8 cellular contexts compared by ENCODE assay signal in genomic region chr12:49623142-49623899, GRCh38. TPM values are rescaled to one million over a fixed set of nuclear protein-coding genes. Genes with fewer than 3 reads are reported as not detected.
DNase-seq lines count a peak whose midpoint lies in the region; ATAC-seq and TF ChIP-seq lines count a peak whose summit lies in the region.

Gene PRPF40B, plus strand, starts transcription at chr12:49623561. Its CDS starts 30 bp downstream, at chr12:49623591.

- H3K36me3 ChIP-seq in endocrine pancreas (ENCODE audit: control insufficient read depth, insufficient read depth, low read length) = no peaks in the 10 kb centered on the region

- CTCF ChIA-PET in activated CD8-positive, alpha-beta memory T cell treated with anti-CD3 and anti-CD28 coated beads, Interleukin-2, amount 10 ng/mL, durations not matched to agents 7 days and 5 days (lab: Charles Lee) = interaction anchor here (0.6 to 3.4 kb wide), 31 partner anchors 10 to 758 kb away, joined by 3 to 24 read pairs (median 5); partner anchors contain the start of genes RND1, SPATS2 and TMBIM6

- no peaks in the 10 kb centered on the region for H3K4me1 ChIP-seq in endocrine pancreas (ENCODE audit: control insufficient read depth, insufficient read depth, low read length)

- H3K4me3 ChIP-seq in HL-60 (replicated peaks; ENCODE audit: insufficient read depth, low read length) (peak within 1 kb of the TSS; percentile 51), endocrine pancreas (ENCODE audit: control insufficient read depth, insufficient read depth, low read length) (peak within 1 kb of the TSS; percentile 82)

- ATAC-seq in GM19452 (IDR thresholded peaks at IDR 0.05; ENCODE audit: unreplicated experiment) = peak; percentile 77
- peak; percentile 89 for ATAC-seq in activated CD8-positive, alpha-beta memory T cell treated with anti-CD3 and anti-CD28 coated beads, Interleukin-2, amount 10 ng/mL, durations not matched to agents 7 days and 5 days

- TF ChIP-seq CTCF in HL-60 (IDR thresholded peaks at IDR 0.05; ENCODE audit: insufficient read depth, low read length) = peak; percentile 1
- peak; percentile 35 for TF ChIP-seq CTCF in mesothelial cell of epicardium (IDR thresholded peaks at IDR 0.05; ENCODE audit: unreplicated experiment)

- H3K9ac ChIP-seq in endocrine pancreas (ENCODE audit: control insufficient read depth, insufficient read depth, low read length) = peak within 1 kb of the TSS; percentile 93

- H3K9me3 ChIP-seq in endocrine pancreas (ENCODE audit: control insufficient read depth, low read length) = no peaks in the 10 kb centered on the region

- H3K27me3 Mint-ChIP-seq in activated CD8-positive, alpha-beta memory T cell treated with anti-CD3 and anti-CD28 coated beads, Interleukin-2, amount 10 ng/mL, durations not matched to agents 7 days and 5 days = peaks cover 37% of the 10 kb centered on the region
- no peaks in the 10 kb centered on the region for H3K27me3 Mint-ChIP-seq in mesothelial cell of epicardium (ENCODE audit: low read depth)

- no peaks in the 10 kb centered on the region for H3K36me3 Mint-ChIP-seq in activated CD8-positive, alpha-beta memory T cell treated with anti-CD3 and anti-CD28 coated beads, Interleukin-2, amount 10 ng/mL, durations not matched to agents 7 days and 5 days
- no peaks in the 10 kb centered on the region for H3K36me3 Mint-ChIP-seq in mesothelial cell of epicardium

- DNase-seq in CMK (ENCODE audit: low read depth) = peak; percentile 75
- peak; percentile 75 to 81 for DNase-seq in HL-60 (ENCODE audit: low read depth in 1 of 2, low spot score in 1 of 2)
- peak; percentile 75 for DNase-seq in NOMO-1 treated with DMSO at 0.1 percent for 48 hours (lab: John Stamatoyannopoulos, UW; ENCODE audit: unreplicated experiment)
- peak; percentile 88 for DNase-seq in activated CD8-positive, alpha-beta memory T cell treated with anti-CD3 and anti-CD28 coated beads, Interleukin-2, amount 10 ng/mL, durations not matched to agents 7 days and 5 days
- DNase-seq in mesothelial cell of epicardium (ENCODE audit: low spot score in 2 of 2, unreplicated experiment in 2 of 2) = peak; percentile 85 to 90
- DNase-seq in stimulated activated CD8-positive, alpha-beta memory T cell treated with anti-CD3 and anti-CD28 coated beads, Interleukin-15, amount 100 ng/mL, for 48 hours (ENCODE audit: low read depth in 2 of 2) = peak; percentile 73 to 79

- no peaks in the 10 kb centered on the region for H3K9me3 Mint-ChIP-seq in activated CD8-positive, alpha-beta memory T cell treated with anti-CD3 and anti-CD28 coated beads, Interleukin-2, amount 10 ng/mL, durations not matched to agents 7 days and 5 days (ENCODE audit: low read depth)
- no peaks in the 10 kb centered on the region for H3K9me3 Mint-ChIP-seq in mesothelial cell of epicardium

- peak within 1 kb of the TSS; percentile 76 for H3K4me3 Mint-ChIP-seq in activated CD8-positive, alpha-beta memory T cell treated with anti-CD3 and anti-CD28 coated beads, Interleukin-2, amount 10 ng/mL, durations not matched to agents 7 days and 5 days
- peak within 1 kb of the TSS; percentile 83 for H3K4me3 Mint-ChIP-seq in mesothelial cell of epicardium

- peak within 1 kb of the TSS; percentile 34 for H3K27ac ChIP-seq in HL-60 (replicated peaks)

- peak within 1 kb of the TSS; percentile 85 for H3K27ac Mint-ChIP-seq in activated CD8-positive, alpha-beta memory T cell treated with anti-CD3 and anti-CD28 coated beads, Interleukin-2, amount 10 ng/mL, durations not matched to agents 7 days and 5 days
- peak within 1 kb of the TSS; percentile 93 for H3K27ac Mint-ChIP-seq in mesothelial cell of epicardium

- H3K27me3 ChIP-seq in HL-60 (ENCODE audit: insufficient read depth, poor library complexity, severe bottlenecking) = no peaks in the 10 kb centered on the region
- H3K27me3 ChIP-seq in endocrine pancreas (ENCODE audit: control insufficient read depth, insufficient read depth, low read length) = no peaks in the 10 kb centered on the region

- H3K4me1 Mint-ChIP-seq in activated CD8-positive, alpha-beta memory T cell treated with anti-CD3 and anti-CD28 coated beads, Interleukin-2, amount 10 ng/mL, durations not matched to agents 7 days and 5 days = peaks cover 22% of the 10 kb centered on the region
- H3K4me1 Mint-ChIP-seq in mesothelial cell of epicardium = peaks cover 32% of the 10 kb centered on the region

RNA-seq across cellular contexts. Expression of gene PRPF40B, which starts in this region (rescaled TPM):
- 10 to 100 TPM in 1 of 2 experiments, 1 to 10 TPM in 1; 7.8 to 15.2 TPM for total RNA-seq in activated CD8-positive, alpha-beta memory T cell treated with anti-CD3 and anti-CD28 coated beads, Interleukin-2, amount 10 ng/mL, durations not matched to agents 7 days and 5 days
- 56.7 to 62.0 TPM (median 56.9 TPM) in 3 replicates for total RNA-seq in mesothelial cell of epicardium

Comparison
In these comparisons a context has a peak if more than half of its experiments do, and no peak if none do; other contexts are left out.
1. Peak in every context shown above with its lines: DNase-seq, ATAC-seq, H3K4me3 ChIP-seq and H3K27ac ChIP-seq.